ENCODE assay signal across 8 cellular contexts in the genomic region with DNA sequence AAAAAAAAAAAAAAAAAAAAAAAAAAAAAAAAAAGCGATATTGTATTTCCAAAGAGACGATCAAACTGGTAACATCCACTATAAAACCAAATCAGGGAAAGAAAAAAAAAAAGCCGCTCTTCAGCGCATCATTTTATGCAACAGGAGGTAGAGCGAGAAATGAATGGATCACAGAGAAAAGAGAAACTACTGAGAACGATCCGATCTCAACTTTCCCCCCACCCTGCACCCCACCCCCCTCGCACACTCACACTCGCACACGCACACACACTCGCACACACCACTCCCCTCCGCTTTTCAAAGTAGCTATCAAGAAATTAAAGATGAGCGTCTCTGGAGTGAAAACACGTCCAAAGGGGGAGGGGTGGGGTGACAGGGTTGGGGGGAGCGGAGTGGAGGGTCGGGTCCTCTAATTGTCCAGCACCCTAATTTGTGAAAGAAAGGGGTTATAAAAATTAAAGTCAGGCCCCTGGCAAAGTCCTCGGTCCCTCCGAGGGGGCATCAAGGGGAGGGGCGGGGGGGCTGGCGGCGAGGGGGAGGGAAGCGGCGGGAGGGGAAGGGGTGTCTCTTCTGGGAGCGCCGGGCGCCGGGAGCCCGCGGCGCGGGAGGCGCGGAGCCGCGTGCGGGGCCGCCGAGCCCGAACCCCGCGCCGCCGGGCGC. TPM values are rescaled to one million over a fixed set of nuclear protein-coding genes. Genes with fewer than 3 reads are reported as not detected.
DNase-seq lines count a peak whose midpoint lies in the region; ATAC-seq and TF ChIP-seq lines count a peak whose summit lies in the region.

No MANE protein-coding gene starts in this region.

- H3K4me3 ChIP-seq in PC-9 (peak overlapping the region; percentile 70), lower lobe of right lung (peak overlapping the region; percentile 74), thoracic aorta (peak overlapping the region; percentile 89)

- H2AFZ ChIP-seq in PC-9: peak overlapping the region; percentile 89

- H3K27me3 Mint-ChIP-seq in dendritic cell treated with granulocyte-macrophage colony-stimulating factor and Interleukin-4, amounts not matched to agents 40 ng/mL and 50 ng/mL, for 4 days: no peaks in the 10 kb centered on the region

- no TSS peak for BruUV-seq in PC-9 (replicated peaks; lab: Mats Ljungman, UMichigan)

- H4K20me1 ChIP-seq in PC-9 (ENCODE audit: insufficient read depth): no peaks in the 10 kb centered on the region

- no peaks in the 10 kb centered on the region for H3K27me3 ChIP-seq in PC-9 (ENCODE audit: insufficient read depth, low read depth)
- no peaks in the 10 kb centered on the region for H3K27me3 ChIP-seq in lower lobe of right lung (ENCODE audit: low read depth)
- H3K27me3 ChIP-seq in thoracic aorta (replicated peaks; ENCODE audit: insufficient read depth): no peaks in the 10 kb centered on the region

- POLR2A ChIA-PET in PC-9 (lab: Charles Lee; ENCODE audit: unreplicated experiment): no interaction called here

- no peak for ATAC-seq in lower lobe of right lung
- no peak for ATAC-seq in thoracic aorta (ENCODE audit: insufficient number of reproducible peaks, low FRiP score, low read depth)
- no peak for ATAC-seq in HG03571 (IDR thresholded peaks at IDR 0.05; ENCODE audit: unreplicated experiment)
- no peak for ATAC-seq in GM18867 (IDR thresholded peaks at IDR 0.05; ENCODE audit: unreplicated experiment)

- H3K4me3 Mint-ChIP-seq in dendritic cell treated with granulocyte-macrophage colony-stimulating factor and Interleukin-4, amounts not matched to agents 40 ng/mL and 50 ng/mL, for 4 days: peak overlapping the region; percentile 80

- intact Hi-C loops in PC-9 (cut with micrococcal nuclease; ENCODE audit: unreplicated experiment): no loop called here
- intact Hi-C loops in dendritic cell treated with granulocyte-macrophage colony-stimulating factor and Interleukin-4, amounts not matched to agents 40 ng/mL and 50 ng/mL, for 4 days (cut with micrococcal nuclease): loop anchor here (5.0 to 10.0 kb wide), 7 partner anchors 123 to 1047 kb away; a partner anchor contains a TSS
- intact Hi-C loops in lower lobe of right lung (cut with DNase I): loop anchor here (10.0 kb wide), 1 partner anchor 187 kb away; no protein-coding TSS in a partner anchor

- H3K9me3 ChIP-seq in PC-9 (ENCODE audit: insufficient read depth, low read depth) (no peaks in the 10 kb centered on the region), lower lobe of right lung (no peaks in the 10 kb centered on the region), thoracic aorta (no peaks in the 10 kb centered on the region)

- H3K4me1 ChIP-seq in PC-9 (replicated peaks; ENCODE audit: insufficient read depth) (peaks cover 11% of the 10 kb centered on the region; the same call in 1 of the 2 replicates), lower lobe of right lung (peaks cover 6% of the 10 kb centered on the region), thoracic aorta (ENCODE audit: control insufficient read depth in 1 of 2, low read depth in 2 of 2) (peaks cover 7 to 38% of the 10 kb centered on the region in 2 donors)

- DNase-seq in AG08395 (ENCODE audit: low spot score) (peak; percentile 20), HCEC 1CT (peak; percentile 35), PC-9 (no peak), lower lobe of right lung (no peak), thoracic aorta (ENCODE audit: low spot score) (no peak)

- H3K9me2 ChIP-seq in PC-9 (ENCODE audit: insufficient read depth): no peaks in the 10 kb centered on the region

- H3K36me3 Mint-ChIP-seq in dendritic cell treated with granulocyte-macrophage colony-stimulating factor and Interleukin-4, amounts not matched to agents 40 ng/mL and 50 ng/mL, for 4 days (ENCODE audit: low read depth): peaks cover 15% of the 10 kb centered on the region

- peak overlapping the region; percentile 86 for H3K27ac Mint-ChIP-seq in dendritic cell treated with granulocyte-macrophage colony-stimulating factor and Interleukin-4, amounts not matched to agents 40 ng/mL and 50 ng/mL, for 4 days

- H3K79me2 ChIP-seq in PC-9 (ENCODE audit: low read depth): peaks cover 6% of the 10 kb centered on the region; the same call in 1 of the 2 replicates

- H3F3A ChIP-seq in PC-9 (ENCODE audit: insufficient read depth, low read depth): no peaks in the 10 kb centered on the region

- H3K27ac ChIP-seq in PC-9 (no peak overlapping the region), lower lobe of right lung (peak overlapping the region; percentile 59), thoracic aorta (peak overlapping the region in 1 of 2 donors; percentile 47)

- H3K36me3 ChIP-seq in PC-9 (ENCODE audit: low read depth) (no peaks in the 10 kb centered on the region), lower lobe of right lung (no peaks in the 10 kb centered on the region), thoracic aorta (no peaks in the 10 kb centered on the region)

- H3K4me2 ChIP-seq in PC-9: peak overlapping the region; percentile 64

- H3K4me1 Mint-ChIP-seq in dendritic cell treated with granulocyte-macrophage colony-stimulating factor and Interleukin-4, amounts not matched to agents 40 ng/mL and 50 ng/mL, for 4 days (ENCODE audit: low read depth): peaks cover 30% of the 10 kb centered on the region

- CTCF ChIA-PET in PC-9 (lab: Charles Lee): no interaction called here

- TF ChIP-seq CTCF in PC-9 (conservative IDR thresholded peaks at IDR 0.05) (no peak), lower lobe of right lung (IDR thresholded peaks at IDR 0.05) (no peak), thoracic aorta (IDR thresholded peaks at IDR 0.05) (no peak)

- no peaks in the 10 kb centered on the region for H3K9me3 Mint-ChIP-seq in dendritic cell treated with granulocyte-macrophage colony-stimulating factor and Interleukin-4, amounts not matched to agents 40 ng/mL and 50 ng/mL, for 4 days

RNA-seq across cellular contexts. Expression of a gene that starts 0.5 kb away (rescaled TPM):
- 0.08 and 0.74 TPM in 2 replicates for total RNA-seq in PC-9 (2021)
- total RNA-seq in lower lobe of right lung: 112 TPM
- 100 to 1,000 TPM; 178 to 267 TPM for total RNA-seq in thoracic aorta

Comparison
In these comparisons a context has a peak if more than half of its experiments do, and no peak if none do; other contexts are left out.
1. DNase-seq: peak in AG08395 (single experiment) and HCEC 1CT (single experiment); none in PC-9 (0 of 2), lower lobe of right lung (single experiment) and thoracic aorta (single experiment).
2. RNA of a gene that starts 0.5 kb away (total RNA-seq): 178 to 267 TPM in thoracic aorta and 112 TPM in lower lobe of right lung (single experiment); 0.08 to 0.74 TPM in PC-9; every median in the first group is over 10 times any median in the second.
3. Peak in every context shown above with its lines, with median percentiles within 50 percentile points of each other: H3K4me3 ChIP-seq.